Comparison of ENCODE assay signal across 8 cellular contexts in genomic region chr14:31934767-31935266, GRCh38.
A peak's percentile ranks its signal among the peaks of the same experiment; 100 is the strongest.
DNase-seq lines count a peak whose midpoint lies in the region; ATAC-seq, FAIRE-seq and TF ChIP-seq lines count a peak whose summit lies in the region.

No MANE protein-coding gene starts in this region.

- no peak overlapping the region for H3K4me3 Mint-ChIP-seq in CD14-positive monocyte

- H2BK5ac ChIP-seq in H1 (ENCODE audit: low read depth, low read length) = peak overlapping the region; percentile 66; the same call in 1 of the 2 replicates

- H3K27ac ChIP-seq in H1 (ENCODE audit: low read depth, low read length) = no peak overlapping the region

- TF ChIP-seq EP300 in H1 (IDR thresholded peaks at IDR 0.05; ENCODE audit: borderline replicate concordance in 1 of 2, low read depth in 2 of 2, low read length in 2 of 2) = peak in 1 of 2 experiments; percentile 80; a peak in 1 of 3 replicates

- no peak overlapping the region for H3K4ac ChIP-seq in H1 (replicated peaks; ENCODE audit: insufficient read length, low read depth, low read length)

- CTCF ChIA-PET in H1 (lab: Charles Lee; ENCODE audit: partially characterized antibody) = interaction anchor here (0.6 to 5.4 kb wide), 15 partner anchors 9 to 329 kb away, joined by 3 to 38 read pairs (median 4); no protein-coding TSS in a partner anchor

- H3K4me3 ChIP-seq in HAP-1 = no peak overlapping the region
- peak overlapping the region in 1 of 4 experiments; percentile 44; a peak in 3 of 8 replicates for H3K4me3 ChIP-seq in H1 (ENCODE audit: extremely low read depth in 1 of 4, insufficient read depth in 2 of 4, low read depth in 3 of 4, low read length in 4 of 4)

- no peak overlapping the region for H3K27ac Mint-ChIP-seq in CD14-positive monocyte

- no peak overlapping the region for H2BK12ac ChIP-seq in H1 (ENCODE audit: low read depth, low read length)

- ATAC-seq in GM19467 (IDR thresholded peaks at IDR 0.05; ENCODE audit: unreplicated experiment) = no peak

- H3K27me3 ChIP-seq in HAP-1 (ENCODE audit: low read depth) (no peaks in the 10 kb centered on the region), H1 (replicated peaks in 1 of 4; ENCODE audit: control insufficient read depth in 3 of 4, extremely low read depth in 1 of 4, insufficient read depth in 3 of 4, low read length in 3 of 4) (peaks cover 0 to 1% (median 0%) of the 10 kb centered on the region in 4 experiments; a peak in 2 of 7 replicates)

- H3K36me3 Mint-ChIP-seq in CD14-positive monocyte = no peaks in the 10 kb centered on the region

- no peak overlapping the region for H4K8ac ChIP-seq in H1 (ENCODE audit: extremely low read depth, insufficient read depth, low read length)

- peak; percentile 35 to 61; a peak in 3 of 4 replicates for TF ChIP-seq RAD21 in H1 (IDR thresholded peaks at IDR 0.05 in 1 of 2, conservative IDR thresholded peaks at IDR 0.05 in 1 of 2; ENCODE audit: low read depth in 2 of 2, low read length in 2 of 2)

- no peak overlapping the region for H3K56ac ChIP-seq in H1 (replicated peaks; ENCODE audit: insufficient read length, low read depth, low read length)

- H3K23me2 ChIP-seq in H1 (ENCODE audit: low read depth, low read length) = no peaks in the 10 kb centered on the region

- no peak overlapping the region for H3K18ac ChIP-seq in H1 (ENCODE audit: extremely low read depth, low read length)

- H3K9me3 ChIP-seq in HAP-1 = no peaks in the 10 kb centered on the region
- H3K9me3 ChIP-seq in H1 (ENCODE audit: insufficient read depth in 2 of 2, low read depth in 1 of 2, low read length in 1 of 2) = no peaks in the 10 kb centered on the region

- peaks cover 21% of the 10 kb centered on the region for H3K4me1 ChIP-seq in HAP-1
- peaks cover 0 to 9% (median 3%) of the 10 kb centered on the region in 4 experiments; a peak in 3 of 7 replicates for H3K4me1 ChIP-seq in H1 (replicated peaks in 1 of 4; ENCODE audit: control insufficient read depth in 3 of 4, insufficient read depth in 4 of 4, low read length in 3 of 4)

- no peak overlapping the region for H3K14ac ChIP-seq in H1 (ENCODE audit: insufficient read length)

- H4K20me1 ChIP-seq in H1 (replicated peaks in 1 of 2; ENCODE audit: control insufficient read depth in 1 of 2, insufficient read depth in 2 of 2, low read length in 2 of 2) = no peaks in the 10 kb centered on the region

- H3K79me2 ChIP-seq in H1 (ENCODE audit: control insufficient read depth in 1 of 2, insufficient read depth in 2 of 2, low read length in 2 of 2) = no peaks in the 10 kb centered on the region

- no peaks in the 10 kb centered on the region for H3K79me1 ChIP-seq in H1 (ENCODE audit: low read depth, low read length)

- peak; percentile 90 for FAIRE-seq in H1 (lab: Jason Lieb, UNC)

- no peak overlapping the region for H4K91ac ChIP-seq in H1 (replicated peaks; ENCODE audit: insufficient read length, low read length)

- 29% methylated on average over 4 of the region's 4 CpGs; no CpG with 5 or more reads in 1 of the 2 experiments for WGBS in H1 (ENCODE audit: extremely low coverage in 1 of 2, insufficient coverage in 1 of 2, insufficient read length in 1 of 2, insufficient replicate concordance in 2 of 2, low coverage in 1 of 2, low lambda C conversion rate in 2 of 2, missing lambda C conversion rate in 1 of 2), 2 experiments

- POLR2A ChIA-PET in H1 (lab: Charles Lee; ENCODE audit: partially characterized antibody) = interaction anchor here (0.7 to 1.1 kb wide), 2 partner anchors 16 to 142 kb away, joined by 3 to 4 read pairs; no protein-coding TSS in a partner anchor

- no peak overlapping the region; the same call in 1 of the 2 replicates for H2BK20ac ChIP-seq in H1 (ENCODE audit: low read length)

- H3K36me3 ChIP-seq in HAP-1 (replicated peaks) (no peaks in the 10 kb centered on the region), H1 (ENCODE audit: control insufficient read depth in 2 of 4, insufficient read depth in 4 of 4, low read length in 3 of 4) (no peaks in the 10 kb centered on the region)

- no peak for TF ChIP-seq POLR2A in H1 (IDR thresholded peaks at IDR 0.05; ENCODE audit: control extremely low read depth in 1 of 2, low read depth in 2 of 2, low read length in 2 of 2)

- no peaks in the 10 kb centered on the region for H3K4me1 Mint-ChIP-seq in CD14-positive monocyte

- H3K27me3 Mint-ChIP-seq in CD14-positive monocyte (ENCODE audit: low read depth in 3 of 3) = peaks cover 0 to 2% (median 1%) of the 10 kb centered on the region in 3 donors

- H2BK120ac ChIP-seq in H1 (replicated peaks; ENCODE audit: low read depth, low read length) = peak overlapping the region; percentile 88

- no peak overlapping the region for H3K23ac ChIP-seq in H1 (ENCODE audit: insufficient read length)

- intact Hi-C loops in CD14-positive monocyte (cut with micrococcal nuclease) = no loop called here

- H2AFZ ChIP-seq in H1 (ENCODE audit: low read length) = no peak overlapping the region

- in situ Hi-C loops in HAP-1 (cut with MboI; ENCODE audit: low sequenced_read_pairs) = loop anchor here (10.0 kb wide), 1 partner anchor 320 kb away; no protein-coding TSS in a partner anchor

- TF ChIP-seq CTCF in H1 (IDR thresholded peaks at IDR 0.05; ENCODE audit: control extremely low read depth in 1 of 3, insufficient read depth in 1 of 3, low read depth in 1 of 3, low read length in 3 of 3) (peak in 2 of 3 experiments; percentile 16 to 24; a peak in 1 of 4 replicates), CD14-positive monocyte (IDR thresholded peaks at IDR 0.05) (no peak)

- H3K4me2 ChIP-seq in H1 (ENCODE audit: insufficient read depth in 1 of 2, low read depth in 2 of 2, low read length in 2 of 2) = peak overlapping the region; percentile 33 to 54

- no peak overlapping the region for H2AK5ac ChIP-seq in H1 (ENCODE audit: low read depth, low read length)

- H3K9ac ChIP-seq in H1 (replicated peaks in 1 of 4; ENCODE audit: extremely low read depth in 1 of 4, low read depth in 3 of 4, low read length in 3 of 4) = no peak overlapping the region; a peak in 1 of 7 replicates

- H3K9me3 Mint-ChIP-seq in CD14-positive monocyte = no peaks in the 10 kb centered on the region

- H2BK15ac ChIP-seq in H1 (ENCODE audit: low read length) = no peak overlapping the region

- no peak overlapping the region for H4K5ac ChIP-seq in H1 (ENCODE audit: insufficient read length, low read depth, low read length)

- DNase-seq in A172 (ENCODE audit: low spot score) (peak; percentile 51), HAP-1 (ENCODE audit: low spot score in 2 of 2) (peak; percentile 85 to 99), NCI-H748 (lab: John Stamatoyannopoulos, UW; ENCODE audit: unreplicated experiment) (peak; percentile 85), H1 (ENCODE audit: low read depth in 1 of 2, low spot score in 2 of 2) (no peak), midbrain (lab: John Stamatoyannopoulos, UW) (peak; percentile 50), NCI-H1048 (lab: John Stamatoyannopoulos, UW) (no peak), CD14-positive monocyte (ENCODE audit: low spot score) (no peak)

TF ChIP-seq in H1, 55 proteins besides CTCF, POLR2A, EP300 and RAD21:
- 0 out of 2 replicates have a peak, but pooled peaks have one; percentile 4 for TF ChIP-seq MAFK (IDR thresholded peaks at IDR 0.05; ENCODE audit: low read depth, low read length)
- TF ChIP-seq SIRT6 (IDR thresholded peaks at IDR 0.05; ENCODE audit: low read length) = no peak
- TF ChIP-seq RXRA (IDR thresholded peaks at IDR 0.05; ENCODE audit: insufficient read depth, low read depth, low read length) = no peak
- TF ChIP-seq SP1 (IDR thresholded peaks at IDR 0.05; ENCODE audit: low read depth, low read length) = peak; percentile 80
- TF ChIP-seq TEAD4 (IDR thresholded peaks at IDR 0.05; ENCODE audit: low read depth, low read length) = 0 out of 2 replicates have a peak, but pooled peaks have one; percentile 7
- no peak for TF ChIP-seq KDM1A (IDR thresholded peaks at IDR 0.05; ENCODE audit: borderline replicate concordance, low read length)
- TF ChIP-seq ASH2L (IDR thresholded peaks at IDR 0.05; ENCODE audit: low read length) = no peak
- TF ChIP-seq NANOG (IDR thresholded peaks at IDR 0.05; ENCODE audit: insufficient read depth, low read depth, low read length, poor library complexity, severe bottlenecking) = peak; percentile 62
- no peak for TF ChIP-seq GTF2F1 (IDR thresholded peaks at IDR 0.05; ENCODE audit: borderline replicate concordance, low read depth, low read length)
- no peak for TF ChIP-seq HDAC6 (IDR thresholded peaks at IDR 0.05; ENCODE audit: low read depth, low read length)
- TF ChIP-seq KDM5A (IDR thresholded peaks at IDR 0.05; ENCODE audit: low read length) = no peak
- TF ChIP-seq POU5F1 (IDR thresholded peaks at IDR 0.05; ENCODE audit: low read depth, low read length) = peak; percentile 44; the same call in 1 of the 2 replicates
- TF ChIP-seq ZNF274 (IDR thresholded peaks at IDR 0.05; ENCODE audit: borderline replicate concordance, extremely low read depth, low read length) = no peak
- peak; percentile 99 for TF ChIP-seq TCF12 (IDR thresholded peaks at IDR 0.05; ENCODE audit: low read depth, low read length)
- TF ChIP-seq RBBP5 (IDR thresholded peaks at IDR 0.05; ENCODE audit: borderline replicate concordance, low read depth, low read length) = 0 out of 2 replicates have a peak, but pooled peaks have one; percentile 27
- TF ChIP-seq SIN3A (conservative IDR thresholded peaks at IDR 0.05 in 1 of 2, IDR thresholded peaks at IDR 0.05 in 1 of 2; ENCODE audit: low read depth in 1 of 2, low read length in 2 of 2) = 0 out of 4 replicates have a peak, but pooled peaks have one; percentile 58 to 67

Comparison
In these comparisons a context has a peak if more than half of its experiments do, and no peak if none do; other contexts are left out.
1. DNase-seq: peak in A172 (single experiment), HAP-1 (2 of 2), NCI-H748 (single experiment) and midbrain (single experiment); none in H1 (0 of 2), NCI-H1048 (single experiment) and CD14-positive monocyte (single experiment).